In the genomic region with DNA sequence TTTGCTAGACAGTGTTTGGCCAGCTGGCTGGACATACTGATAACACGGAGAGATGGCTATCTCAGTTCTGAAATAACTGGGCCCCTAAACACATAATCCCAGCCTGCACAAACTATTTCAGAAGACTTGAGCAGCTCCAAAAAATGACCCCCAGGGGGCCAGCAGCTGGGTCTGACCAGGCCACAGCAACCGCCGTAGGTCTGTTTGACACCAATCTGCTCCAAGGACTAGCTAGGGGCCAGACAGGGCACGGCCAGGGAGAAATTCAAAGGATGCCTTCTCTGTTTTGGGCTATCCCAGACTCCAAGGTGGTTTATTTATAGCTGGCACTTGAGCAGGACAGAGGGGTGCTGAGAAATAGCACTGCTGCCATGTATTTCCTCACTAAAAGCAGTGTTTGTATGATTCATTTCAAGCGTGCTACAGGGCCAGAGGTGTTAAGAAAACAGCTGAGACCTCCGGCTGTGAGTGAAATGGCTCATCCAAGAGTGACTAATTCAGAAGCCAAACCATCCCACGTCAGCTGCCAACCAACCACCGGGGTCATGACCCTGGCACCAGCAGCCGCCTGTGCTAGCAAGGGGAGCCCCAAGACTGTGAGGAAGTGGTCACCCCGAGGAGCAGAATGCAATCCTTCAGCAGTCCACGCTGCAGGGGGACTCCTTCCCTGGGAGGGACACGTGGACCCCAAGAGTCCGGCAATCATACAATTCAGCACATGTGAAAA, we compare ENCODE assay signal across 8 cellular contexts. TPM values are rescaled to one million over a fixed set of nuclear protein-coding genes. Genes with fewer than 3 reads are reported as not detected.
DNase-seq lines count a peak whose midpoint lies in the region; ATAC-seq and TF ChIP-seq lines count a peak whose summit lies in the region.

No MANE protein-coding gene starts in this region.

- no peaks in the 10 kb centered on the region for H3K9me3 ChIP-seq in A673 (ENCODE audit: low read depth, low read length, poor library complexity, severe bottlenecking)
- H3K9me3 ChIP-seq in heart left ventricle, result no peaks in the 10 kb centered on the region
- H3K9me3 ChIP-seq in smooth muscle cell (replicated peaks; ENCODE audit: low read depth), result no peaks in the 10 kb centered on the region

- no peak for TF ChIP-seq POLR2A in heart left ventricle (IDR thresholded peaks at IDR 0.05)

- H3K4me1 Mint-ChIP-seq in activated naive CD4-positive, alpha-beta T cell treated with anti-CD3 and anti-CD28 coated beads for 36 hours (ENCODE audit: low read depth), result peaks cover 67% of the 10 kb centered on the region

- H3K4me3 ChIP-seq in A673 (ENCODE audit: low read depth, low read length, poor library complexity, severe bottlenecking) (no peak overlapping the region), heart left ventricle (peak overlapping the region in 1 of 12 donors; percentile 8), smooth muscle cell (no peak overlapping the region)

- peaks cover 13% of the 10 kb centered on the region for H3K36me3 Mint-ChIP-seq in activated naive CD4-positive, alpha-beta T cell treated with anti-CD3 and anti-CD28 coated beads for 36 hours (ENCODE audit: low read depth)

- ATAC-seq in GM18519 (IDR thresholded peaks at IDR 0.05; ENCODE audit: low FRiP score, unreplicated experiment), result peak; percentile 52
- peak; percentile 61 for ATAC-seq in HG03135 (IDR thresholded peaks at IDR 0.05; ENCODE audit: unreplicated experiment)
- peak in 3 of 4 donors; percentile 57 to 80 (median 70) for ATAC-seq in heart left ventricle

- no TSS peak for BruUV-seq in A673 (replicated peaks; lab: Mats Ljungman, UMichigan)

- intact Hi-C loops in A673 (cut with micrococcal nuclease; ENCODE audit: unreplicated experiment), result no loop called here
- intact Hi-C loops in activated naive CD4-positive, alpha-beta T cell treated with anti-CD3 and anti-CD28 coated beads for 36 hours (cut with micrococcal nuclease), result loop anchor here (1.0 to 5.0 kb wide), 4 partner anchors 52 to 148 kb away; a partner anchor contains a TSS
- intact Hi-C loops in heart left ventricle (cut with DNase I), result loop anchor here in 1 of 10 donors (5.0 kb wide), 1 partner anchor 93 kb away; a partner anchor contains a TSS

- no peaks in the 10 kb centered on the region for H3K27me3 Mint-ChIP-seq in activated naive CD4-positive, alpha-beta T cell treated with anti-CD3 and anti-CD28 coated beads for 36 hours (ENCODE audit: low read depth)

- peaks cover 27% of the 10 kb centered on the region for H3K4me1 ChIP-seq in A673 (ENCODE audit: insufficient read depth, low read length, poor library complexity, severe bottlenecking)
- peaks cover 4 to 96% (median 35%) of the 10 kb centered on the region in 12 donors for H3K4me1 ChIP-seq in heart left ventricle
- H3K4me1 ChIP-seq in smooth muscle cell (ENCODE audit: low read depth), result peaks cover 40% of the 10 kb centered on the region

- peak overlapping the region; percentile 60 for H3K4me2 ChIP-seq in smooth muscle cell

- peaks cover 100% of the 10 kb centered on the region for H4K20me1 ChIP-seq in smooth muscle cell (ENCODE audit: low read depth)

- H3K9ac ChIP-seq in smooth muscle cell (ENCODE audit: low read depth), result no peak overlapping the region

- no peak overlapping the region for H3K4me3 Mint-ChIP-seq in activated naive CD4-positive, alpha-beta T cell treated with anti-CD3 and anti-CD28 coated beads for 36 hours

- TF ChIP-seq CTCF in A673 (conservative IDR thresholded peaks at IDR 0.05; ENCODE audit: low read depth, low read length), result no peak
- no peak for TF ChIP-seq CTCF in heart left ventricle (IDR thresholded peaks at IDR 0.05)
- no peak for TF ChIP-seq CTCF in smooth muscle cell (IDR thresholded peaks at IDR 0.05; ENCODE audit: borderline replicate concordance, insufficient read depth, poor library complexity, severe bottlenecking)

- WGBS in heart left ventricle, 4 donors, result 44 to 60% (median 51%) methylated on average over 12 to 13 of the region's 13 CpGs
- WGBS in smooth muscle cell (ENCODE audit: low lambda C conversion rate), result 56% methylated on average over 13 of the region's 13 CpGs

- H3K9me3 Mint-ChIP-seq in activated naive CD4-positive, alpha-beta T cell treated with anti-CD3 and anti-CD28 coated beads for 36 hours, result peaks cover 5% of the 10 kb centered on the region

- H2AFZ ChIP-seq in smooth muscle cell (ENCODE audit: low read depth), result no peak overlapping the region

- no peaks in the 10 kb centered on the region for H3K36me3 ChIP-seq in A673 (ENCODE audit: insufficient read depth, low read length, poor library complexity, severe bottlenecking)
- peaks cover 0 to 8% (median 0%) of the 10 kb centered on the region in 9 donors for H3K36me3 ChIP-seq in heart left ventricle
- H3K36me3 ChIP-seq in smooth muscle cell (ENCODE audit: low read depth), result no peaks in the 10 kb centered on the region

- no peak overlapping the region for H3K27ac Mint-ChIP-seq in activated naive CD4-positive, alpha-beta T cell treated with anti-CD3 and anti-CD28 coated beads for 36 hours

- no peaks in the 10 kb centered on the region for H3K27me3 ChIP-seq in A673 (replicated peaks; ENCODE audit: insufficient read depth, low read depth, low read length, poor library complexity)
- no peaks in the 10 kb centered on the region for H3K27me3 ChIP-seq in heart left ventricle
- no peaks in the 10 kb centered on the region for H3K27me3 ChIP-seq in smooth muscle cell (ENCODE audit: low read depth)

- CTCF ChIA-PET in A673 (lab: Charles Lee), result no interaction called here
- CTCF ChIA-PET in activated naive CD4-positive, alpha-beta T cell treated with anti-CD3 and anti-CD28 coated beads for 36 hours (lab: Charles Lee), result no interaction called here

- DNase-seq in A673 (ENCODE audit: low spot score), result peak; percentile 74
- DNase-seq in SIG-M5 treated with dmso at 0.1 percent for 504 hours (lab: John Stamatoyannopoulos, UW; ENCODE audit: unreplicated experiment), result peak; percentile 88
- peak; percentile 91 for DNase-seq in activated naive CD4-positive, alpha-beta T cell treated with anti-CD3 and anti-CD28 coated beads for 36 hours
- peak in 3 of 5 donors; percentile 49 to 73 (median 68) for DNase-seq in heart left ventricle
- DNase-seq in smooth muscle cell (lab: John Stamatoyannopoulos, UW; ENCODE audit: unreplicated experiment), result peak; percentile 10
- DNase-seq in KG1 (lab: John Stamatoyannopoulos, UW), result no peak

- H3K27ac ChIP-seq in A673 (ENCODE audit: low read depth, low read length, poor library complexity, severe bottlenecking) (peak overlapping the region; percentile 57), heart left ventricle (peak overlapping the region in 11 of 12 donors; percentile 32 to 82 (median 49)), smooth muscle cell (ENCODE audit: low read depth) (peak overlapping the region; percentile 46)

- peaks cover 81% of the 10 kb centered on the region for H3K79me2 ChIP-seq in smooth muscle cell (ENCODE audit: low read depth)

- H3F3A ChIP-seq in smooth muscle cell (ENCODE audit: low read depth), result peaks cover 14% of the 10 kb centered on the region

- POLR2A ChIA-PET in A673 (lab: Charles Lee; ENCODE audit: low non-redundant PET), result no interaction called here

RNA-seq across cellular contexts. Expression of a gene that starts 5.7 kb away (rescaled TPM):
- total RNA-seq in A673 (2021) (126 and 142 TPM in 2 replicates), heart left ventricle (10 to 100 TPM; 30.8 to 73.8 (median 47.5) TPM), smooth muscle cell (27.7 and 42.5 TPM in 2 replicates)
- 10 to 100 TPM; 53.0 to 62.7 TPM for total RNA-seq in activated naive CD4-positive, alpha-beta T cell treated with anti-CD3 and anti-CD28 coated beads for 36 hours
- polyA plus RNA-seq in heart left ventricle (10 to 100 TPM; 17.9 to 20.0 TPM), smooth muscle cell (32.2 TPM in 2 replicates)

RNA-seq across cellular contexts. Expression of a gene that starts 51.6 kb away (rescaled TPM):
- total RNA-seq in A673 (2021) (33.8 and 40.4 TPM in 2 replicates), heart left ventricle (10 to 100 TPM in 7 of 9 donors, 1 to 10 TPM in 2; 7.8 to 16.8 (median 12.2) TPM), smooth muscle cell (17.2 and 23.3 TPM in 2 replicates)
- total RNA-seq in activated naive CD4-positive, alpha-beta T cell treated with anti-CD3 and anti-CD28 coated beads for 36 hours, result 10 to 100 TPM; 16.4 to 16.9 TPM
- polyA plus RNA-seq in heart left ventricle (10 to 100 TPM; 11.1 to 12.4 TPM), smooth muscle cell (17.6 and 20.1 TPM in 2 replicates)

RNA-seq across cellular contexts. Expression of a gene that starts 52.5 kb away (rescaled TPM):
- total RNA-seq in A673 (2021) (32.7 and 38.9 TPM in 2 replicates), heart left ventricle (10 to 100 TPM; 12.2 to 37.0 (median 21.5) TPM), smooth muscle cell (14.3 and 32.8 TPM in 2 replicates)
- 10 to 100 TPM; 23.7 to 25.1 TPM for total RNA-seq in activated naive CD4-positive, alpha-beta T cell treated with anti-CD3 and anti-CD28 coated beads for 36 hours
- polyA plus RNA-seq in heart left ventricle (10 to 100 TPM; 16.7 to 22.8 TPM), smooth muscle cell (13.0 and 22.8 TPM in 2 replicates)

RNA-seq across cellular contexts. Expression of a gene that starts 52.9 kb away (rescaled TPM):
- total RNA-seq in A673 (2021), result 121 and 124 TPM in 2 replicates
- 10 to 100 TPM; 52.3 to 54.6 TPM for total RNA-seq in activated naive CD4-positive, alpha-beta T cell treated with anti-CD3 and anti-CD28 coated beads for 36 hours
- total RNA-seq in heart left ventricle, result 100 to 1,000 TPM in 2 of 9 donors, 10 to 100 TPM in 7; 42.0 to 116 (median 57.7) TPM
- 10 to 100 TPM; 17.9 to 40.2 TPM for polyA plus RNA-seq in heart left ventricle
- total RNA-seq in smooth muscle cell, result 69.3 and 111 TPM in 2 replicates
- 31.9 and 35.5 TPM in 2 replicates for polyA plus RNA-seq in smooth muscle cell
